Comparison of ENCODE assay signal across 8 cellular contexts in the genomic region with DNA sequence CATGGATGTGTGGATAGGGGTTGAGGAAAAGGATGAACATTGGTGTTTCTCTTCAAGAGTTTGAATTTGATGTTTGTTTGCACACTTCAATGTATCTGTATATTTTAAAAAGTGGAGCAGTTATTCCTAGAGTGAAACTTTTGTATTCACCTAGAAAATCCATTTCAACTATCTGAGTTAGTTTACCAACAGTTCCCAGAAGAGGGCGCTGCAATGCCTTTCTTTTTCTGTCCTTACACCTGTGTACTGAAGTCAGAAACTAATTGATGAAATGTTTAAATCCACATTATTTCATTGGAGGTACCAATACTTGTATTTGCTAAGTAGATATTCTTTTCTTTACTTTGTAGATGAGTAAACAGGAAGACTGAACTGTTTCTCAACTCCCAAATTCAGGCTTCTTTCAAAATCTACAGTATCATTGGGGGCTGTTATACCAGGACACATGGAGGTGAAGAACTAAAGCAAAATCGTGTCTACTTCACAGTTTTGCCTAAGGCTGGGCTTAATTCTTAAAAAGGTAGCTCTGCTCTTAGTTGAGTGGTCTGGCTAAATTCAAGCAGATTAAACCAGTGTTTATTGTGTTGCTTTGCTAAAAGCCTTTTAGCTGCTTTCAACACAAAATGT. TPM values are rescaled to one million over a fixed set of nuclear protein-coding genes. Genes with fewer than 3 reads are reported as not detected.
DNase-seq lines count a peak whose midpoint lies in the region; ATAC-seq and TF ChIP-seq lines count a peak whose summit lies in the region.

No MANE protein-coding gene starts in this region.

- no peak overlapping the region for H3K9ac ChIP-seq in neuronal stem cell (ENCODE audit: low read depth, low read length, poor library complexity)

- peaks cover 62% of the 10 kb centered on the region for H3K4me1 Mint-ChIP-seq in activated CD8-positive, alpha-beta T cell treated with anti-CD3 and anti-CD28 coated beads, Interleukin-2, amount 10 ng/mL, durations not matched to agents 7 days and 5 days (ENCODE audit: low read depth)
- peaks cover 10% of the 10 kb centered on the region for H3K4me1 Mint-ChIP-seq in endothelial cell (ENCODE audit: unreplicated experiment)

- H3K27ac Mint-ChIP-seq in activated CD8-positive, alpha-beta T cell treated with anti-CD3 and anti-CD28 coated beads, Interleukin-2, amount 10 ng/mL, durations not matched to agents 7 days and 5 days, result peak overlapping the region; percentile 62
- no peak overlapping the region for H3K27ac Mint-ChIP-seq in endothelial cell (ENCODE audit: unreplicated experiment)

- no peak for TF ChIP-seq POLR2A in vagina (IDR thresholded peaks at IDR 0.05)

- H3K23ac ChIP-seq in neuronal stem cell (ENCODE audit: low read depth, low read length, poor library complexity), result no peak overlapping the region

- no peak overlapping the region for H2BK15ac ChIP-seq in neuronal stem cell (ENCODE audit: low read length)

- H3K14ac ChIP-seq in neuronal stem cell (ENCODE audit: low read length), result no peak overlapping the region

- peaks cover 4% of the 10 kb centered on the region for H3K9me3 Mint-ChIP-seq in activated CD8-positive, alpha-beta T cell treated with anti-CD3 and anti-CD28 coated beads, Interleukin-2, amount 10 ng/mL, durations not matched to agents 7 days and 5 days (ENCODE audit: insufficient read depth)
- peaks cover 7% of the 10 kb centered on the region for H3K9me3 Mint-ChIP-seq in endothelial cell (ENCODE audit: unreplicated experiment)

- WGBS in neuronal stem cell (ENCODE audit: extremely low coverage in 2 of 2, insufficient read length in 2 of 2, insufficient replicate concordance in 1 of 2), 2 donors, result no CpG with 5 or more reads among the region's 2 CpGs

- no peak overlapping the region for H3K4me3 Mint-ChIP-seq in activated CD8-positive, alpha-beta T cell treated with anti-CD3 and anti-CD28 coated beads, Interleukin-2, amount 10 ng/mL, durations not matched to agents 7 days and 5 days
- no peak overlapping the region for H3K4me3 Mint-ChIP-seq in endothelial cell (ENCODE audit: unreplicated experiment)

- H2BK12ac ChIP-seq in neuronal stem cell (ENCODE audit: low read length), result no peak overlapping the region

- no peaks in the 10 kb centered on the region for H3K27me3 Mint-ChIP-seq in activated CD8-positive, alpha-beta T cell treated with anti-CD3 and anti-CD28 coated beads, Interleukin-2, amount 10 ng/mL, durations not matched to agents 7 days and 5 days (ENCODE audit: low read depth)
- H3K27me3 Mint-ChIP-seq in endothelial cell (ENCODE audit: unreplicated experiment), result no peaks in the 10 kb centered on the region

- H2AFZ ChIP-seq in neuronal stem cell (ENCODE audit: low read length), result no peak overlapping the region

- H3K4me3 ChIP-seq in neuronal stem cell (ENCODE audit: low read length in 2 of 2) (no peak overlapping the region), vagina (no peak overlapping the region)

- H3K27me3 ChIP-seq in neuronal stem cell (ENCODE audit: control insufficient read depth in 3 of 3, insufficient read depth in 3 of 3, low read depth in 1 of 3, low read length in 3 of 3) (no peaks in the 10 kb centered on the region), vagina (no peaks in the 10 kb centered on the region)

- H3K36me3 Mint-ChIP-seq in activated CD8-positive, alpha-beta T cell treated with anti-CD3 and anti-CD28 coated beads, Interleukin-2, amount 10 ng/mL, durations not matched to agents 7 days and 5 days (ENCODE audit: low read depth), result peaks cover 41% of the 10 kb centered on the region
- peaks cover 19% of the 10 kb centered on the region for H3K36me3 Mint-ChIP-seq in endothelial cell (ENCODE audit: low read depth, unreplicated experiment)

- no peak overlapping the region for H2BK5ac ChIP-seq in neuronal stem cell (ENCODE audit: low read length)

- no peak for DNase-seq in AG09319 (ENCODE audit: extremely low read depth, low read depth)
- DNase-seq in NCI-H2227 treated with DMSO at 0.1 percent for 48 hours (lab: John Stamatoyannopoulos, UW), result peak; percentile 1
- peak; percentile 91 for DNase-seq in activated CD8-positive, alpha-beta T cell treated with anti-CD3 and anti-CD28 coated beads, Interleukin-2, amount 10 ng/mL, durations not matched to agents 7 days and 5 days
- peak; percentile 61 for DNase-seq in endothelial cell (ENCODE audit: low spot score)
- peak; percentile 17 for DNase-seq in neuronal stem cell (ENCODE audit: low spot score)
- no peak for DNase-seq in vagina (ENCODE audit: extremely low spot score in 2 of 2)

- no peak overlapping the region for H3K4ac ChIP-seq in neuronal stem cell (ENCODE audit: low read length)

- peak; percentile 69 for TF ChIP-seq CTCF in AG09319 (IDR thresholded peaks at IDR 0.05; ENCODE audit: low read depth, low read length)
- TF ChIP-seq CTCF in endothelial cell (IDR thresholded peaks at IDR 0.05; ENCODE audit: unreplicated experiment), result peak; percentile 89
- TF ChIP-seq CTCF in vagina (IDR thresholded peaks at IDR 0.05), result peak in 2 of 3 experiments; percentile 19 to 50

- no peak overlapping the region for H4K91ac ChIP-seq in neuronal stem cell (ENCODE audit: low read depth, low read length, poor library complexity)

- H3K4me2 ChIP-seq in neuronal stem cell (ENCODE audit: insufficient read depth, low read length, poor library complexity, severe bottlenecking), result no peak overlapping the region

- CTCF ChIA-PET in activated CD8-positive, alpha-beta T cell treated with anti-CD3 and anti-CD28 coated beads, Interleukin-2, amount 10 ng/mL, durations not matched to agents 7 days and 5 days (lab: Charles Lee), result interaction anchor here (0.6 to 6.9 kb wide), 35 partner anchors 9 to 696 kb away, joined by 3 to 91 read pairs (median 6); a partner anchor contains a TSS

- ATAC-seq in GM19395 (IDR thresholded peaks at IDR 0.05; ENCODE audit: unreplicated experiment) (peak; percentile 60), HG03442 (IDR thresholded peaks at IDR 0.05; ENCODE audit: unreplicated experiment) (no peak)
- peak; percentile 88 for ATAC-seq in activated CD8-positive, alpha-beta T cell treated with anti-CD3 and anti-CD28 coated beads, Interleukin-2, amount 10 ng/mL, durations not matched to agents 7 days and 5 days

- H3K4me1 ChIP-seq in neuronal stem cell (ENCODE audit: control insufficient read depth in 2 of 2, insufficient read depth in 1 of 2, low read depth in 1 of 2, low read length in 2 of 2) (no peaks in the 10 kb centered on the region), vagina (no peaks in the 10 kb centered on the region)

- intact Hi-C loops in vagina (cut with DNase I), result no loop called here

- H3K79me1 ChIP-seq in neuronal stem cell (ENCODE audit: low read depth, low read length), result no peaks in the 10 kb centered on the region

- H3K9me3 ChIP-seq in neuronal stem cell (replicated peaks in 1 of 2; ENCODE audit: control insufficient read depth in 2 of 2, insufficient read depth in 1 of 2, low read depth in 1 of 2, low read length in 2 of 2), result peaks cover 3 to 13% of the 10 kb centered on the region in 2 donors
- H3K9me3 ChIP-seq in vagina, result no peaks in the 10 kb centered on the region

- no peaks in the 10 kb centered on the region for H3K36me3 ChIP-seq in neuronal stem cell (replicated peaks in 1 of 2; ENCODE audit: control insufficient read depth in 2 of 2, insufficient read depth in 2 of 2, low read length in 2 of 2)
- no peaks in the 10 kb centered on the region for H3K36me3 ChIP-seq in vagina

- H3K18ac ChIP-seq in neuronal stem cell (ENCODE audit: low read length), result no peak overlapping the region

- no peak overlapping the region for H2BK120ac ChIP-seq in neuronal stem cell (ENCODE audit: low read depth, low read length)

- POLR2A ChIA-PET in activated CD8-positive, alpha-beta T cell treated with anti-CD3 and anti-CD28 coated beads, Interleukin-2, amount 10 ng/mL, durations not matched to agents 7 days and 5 days (lab: Charles Lee), result interaction anchor here (0.6 to 3.3 kb wide), 5 partner anchors 14 to 74 kb away, joined by 3 to 13 read pairs (median 4); no protein-coding TSS in a partner anchor

- H3K27ac ChIP-seq in neuronal stem cell (replicated peaks; ENCODE audit: low read length) (no peak overlapping the region), vagina (no peak overlapping the region)

- no peak overlapping the region for H2AK5ac ChIP-seq in neuronal stem cell (ENCODE audit: low read depth, low read length)

- no peak overlapping the region for H4K8ac ChIP-seq in neuronal stem cell (ENCODE audit: low read depth, low read length)

RNA-seq across cellular contexts. Expression of a gene that starts 26.6 kb away (rescaled TPM):
- total RNA-seq in activated CD8-positive, alpha-beta T cell treated with anti-CD3 and anti-CD28 coated beads, Interleukin-2, amount 10 ng/mL, durations not matched to agents 7 days and 5 days, result 1 to 10 TPM; 6.0 to 6.3 TPM
- total RNA-seq in endothelial cell (ENCODE audit: unreplicated experiment) (not detected), vagina (1.5 TPM)
- not detected for polyA plus RNA-seq in neuronal stem cell (2013, experiment 1 of 2)
- not detected for polyA plus RNA-seq in neuronal stem cell (2013, experiment 2 of 2)

RNA-seq across cellular contexts. Expression of a gene that starts 35.2 kb away (rescaled TPM):
- total RNA-seq in activated CD8-positive, alpha-beta T cell treated with anti-CD3 and anti-CD28 coated beads, Interleukin-2, amount 10 ng/mL, durations not matched to agents 7 days and 5 days, result 100 to 1,000 TPM; 277 to 282 TPM
- total RNA-seq in endothelial cell (ENCODE audit: unreplicated experiment) (18.9 TPM), vagina (13.5 TPM)
- polyA plus RNA-seq in neuronal stem cell (2013, experiment 1 of 2), result 5.4 TPM
- 6.1 TPM for polyA plus RNA-seq in neuronal stem cell (2013, experiment 2 of 2)

Comparison
In these comparisons a context has a peak if more than half of its experiments do, and no peak if none do; other contexts are left out.
1. DNase-seq: peak in NCI-H2227 treated with DMSO at 0.1 percent for 48 hours (single experiment), activated CD8-positive, alpha-beta T cell treated with anti-CD3 and anti-CD28 coated beads, Interleukin-2, amount 10 ng/mL, durations not matched to agents 7 days and 5 days (single experiment), endothelial cell (single experiment) and neuronal stem cell (single experiment); none in AG09319 (single experiment) and vagina (0 of 2).
2. CTCF ChIP-seq: peak in every context shown above with its lines; median percentile 89 in endothelial cell; 69 in AG09319; 34 in vagina.
3. RNA of a gene that starts 35.2 kb away (total RNA-seq): 277 to 282 TPM in activated CD8-positive, alpha-beta T cell treated with anti-CD3 and anti-CD28 coated beads, Interleukin-2, amount 10 ng/mL, durations not matched to agents 7 days and 5 days; 18.9 TPM in endothelial cell (single experiment) and 13.5 TPM in vagina (single experiment); every median in the first group is over 10 times any median in the second.